2 cellular contexts compared by ENCODE assay signal in the genomic region with DNA sequence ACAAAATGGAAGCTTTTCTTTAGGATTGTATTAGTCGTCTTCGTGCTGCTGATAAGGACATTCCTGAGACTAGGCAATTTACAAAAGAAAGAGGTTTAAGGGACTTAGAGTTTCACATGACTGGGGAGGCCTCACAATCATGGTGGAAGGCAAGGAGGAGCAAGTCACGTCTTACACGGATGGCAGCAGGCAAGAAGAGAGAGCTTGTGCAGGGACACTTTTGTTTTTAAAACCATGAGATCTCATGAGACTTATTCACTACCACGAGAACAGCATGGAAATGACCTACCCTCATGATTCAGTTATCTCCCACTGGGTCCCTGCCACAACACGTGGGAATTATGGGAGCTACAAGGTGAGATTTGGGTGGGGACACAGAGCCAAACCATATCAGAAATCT.
A peak's percentile ranks its signal among the peaks of the same experiment; 100 is the strongest.
TF ChIP-seq lines count a peak whose summit lies in the region.

No MANE protein-coding gene starts in this region.

TF ChIP-seq in HEK293, 187 proteins besides CTCF, POLR2A, EP300 and RAD21:
- TF ChIP-seq SETDB1 (IDR thresholded peaks at IDR 0.05; ENCODE audit: insufficient read length, low read length): peak; percentile 70

TF ChIP-seq in HepG2, 621 proteins besides CTCF, POLR2A, EP300 and RAD21:
- peak; percentile 83; the same call in 1 of the 2 replicates for TF ChIP-seq ZNF431 (CRISPR knock-in tag; IDR thresholded peaks at IDR 0.05; ENCODE audit: borderline replicate concordance, low read depth)
